ENCODE assay signal across 12 cellular contexts in the genomic region with DNA sequence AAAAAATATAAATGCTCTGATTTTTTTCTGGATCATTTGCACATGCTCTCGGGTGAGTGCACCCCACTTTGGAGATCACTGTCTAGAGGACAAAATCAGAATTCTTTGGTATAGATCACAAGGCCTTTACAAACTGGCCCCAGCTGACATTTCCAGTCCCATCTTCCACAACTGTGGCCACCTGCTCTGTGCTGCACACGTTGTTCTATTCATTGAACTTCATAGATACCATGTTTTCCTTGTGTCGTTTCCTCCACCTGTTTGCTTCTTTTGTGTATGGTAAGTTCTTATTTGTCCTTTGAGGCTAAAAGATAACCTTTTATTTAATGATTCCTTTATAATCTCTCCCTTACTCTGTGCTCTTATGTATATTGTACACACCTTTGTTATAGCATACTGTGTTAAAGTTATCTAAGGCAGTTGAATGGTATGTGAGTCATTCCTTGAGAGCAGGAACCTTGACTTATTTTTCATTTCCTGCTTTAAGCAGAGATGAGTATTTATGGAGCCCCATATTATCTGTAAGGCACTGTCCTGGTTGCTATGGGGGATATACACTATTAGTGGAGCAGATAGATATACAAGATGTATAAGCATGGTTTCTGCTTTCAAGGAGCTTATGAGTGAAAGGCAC. TPM values are rescaled to one million over a fixed set of nuclear protein-coding genes. Genes with fewer than 3 reads are reported as not detected.
DNase-seq lines count a peak whose midpoint lies in the region; ATAC-seq, FAIRE-seq and TF ChIP-seq lines count a peak whose summit lies in the region.
"Had no signal": no experiment of that assay in that cellular context is flagged by ENCODE, and none has a peak within 500 bp of the region (broad histone marks: within the 10 kb centered on the region; RNA-seq: fewer than 3 reads in every experiment).

No MANE protein-coding gene starts in this region.

- H3K36me3 ChIP-seq in mesendoderm (ENCODE audit: control insufficient read depth, insufficient read depth, low read length), result no peaks in the 10 kb centered on the region
- no peaks in the 10 kb centered on the region for H3K36me3 ChIP-seq in CD4-positive, alpha-beta memory T cell (ENCODE audit: insufficient read depth, low read length)
- H3K36me3 ChIP-seq: tibial artery had no signal

- no peaks in the 10 kb centered on the region for H3K9me3 ChIP-seq in CD4-positive, alpha-beta memory T cell (ENCODE audit: control insufficient read depth in 1 of 2, low read length in 2 of 2)
- H3K9me3 ChIP-seq: tibial artery had no signal

- H3K36me3 Mint-ChIP-seq in CD4-positive, alpha-beta memory T cell, result no peaks in the 10 kb centered on the region

- no peak overlapping the region for H2BK5ac ChIP-seq in mesendoderm (ENCODE audit: low read length)

- no peak for TF ChIP-seq CTCF in fibroblast of pulmonary artery (IDR thresholded peaks at IDR 0.05; ENCODE audit: low read length, missing control alignments)

- H4K8ac ChIP-seq in mesendoderm (ENCODE audit: low read depth, low read length), result no peak overlapping the region

- no peaks in the 10 kb centered on the region for H3K79me1 ChIP-seq in mesendoderm (ENCODE audit: low read length)

- no peaks in the 10 kb centered on the region for H3K4me1 ChIP-seq in mesendoderm (ENCODE audit: control insufficient read depth, low read depth, low read length)
- no peaks in the 10 kb centered on the region for H3K4me1 ChIP-seq in CD4-positive, alpha-beta memory T cell (ENCODE audit: insufficient read depth, low read length)
- H3K4me1 ChIP-seq: tibial artery had no signal

- H3K27ac Mint-ChIP-seq in CD4-positive, alpha-beta memory T cell, result no peak overlapping the region

- no peaks in the 10 kb centered on the region for H3K79me2 ChIP-seq in mesendoderm (ENCODE audit: control insufficient read depth, insufficient read depth, low read length)

- intact Hi-C loops in CD4-positive, alpha-beta memory T cell (cut with micrococcal nuclease), result no loop called here

- no CpG with 5 or more reads among the region's 3 CpGs for WGBS in mesendoderm (ENCODE audit: extremely low coverage, insufficient coverage, low lambda C conversion rate)

- no peak overlapping the region for H3K56ac ChIP-seq in mesendoderm (ENCODE audit: low read length)

- CTCF ChIA-PET in CD4-positive, alpha-beta memory T cell (lab: Charles Lee; ENCODE audit: partially characterized antibody), result interaction anchor here (1.9 to 3.4 kb wide), 2 partner anchors 10 to 11 kb away, joined by 7 to 15 read pairs; no protein-coding TSS in a partner anchor

- no peak overlapping the region for H3K23ac ChIP-seq in mesendoderm (ENCODE audit: low read length)

- no peak overlapping the region for H3K4ac ChIP-seq in mesendoderm (ENCODE audit: low read depth, low read length)

- H3K9me3 Mint-ChIP-seq in CD4-positive, alpha-beta memory T cell, result no peaks in the 10 kb centered on the region
- H3K9me3 Mint-ChIP-seq: central memory CD8-positive, alpha-beta T cell had no signal

- POLR2A ChIA-PET in CD4-positive, alpha-beta memory T cell (lab: Charles Lee; ENCODE audit: partially characterized antibody), result no interaction called here

- DNase-seq in GM12891 (ENCODE audit: insufficient read length, low spot score) (no peak), fibroblast of pulmonary artery (ENCODE audit: low read depth) (peak; percentile 34), mesendoderm (no peak)
- no peak for DNase-seq in CD4-positive, alpha-beta memory T cell
- no peak for DNase-seq in central memory CD4-positive, alpha-beta T cell
- DNase-seq: DMS 273 treated with DMSO at 0.1 percent for 48 hours, NCI-H446, tibial artery had no signal

- H2AK5ac ChIP-seq in mesendoderm (ENCODE audit: low read length), result no peak overlapping the region

- no peaks in the 10 kb centered on the region for H3K4me1 Mint-ChIP-seq in CD4-positive, alpha-beta memory T cell
- H3K4me1 Mint-ChIP-seq: central memory CD8-positive, alpha-beta T cell had no signal

- H3K4me2 ChIP-seq in mesendoderm (ENCODE audit: low read length), result no peak overlapping the region

- FAIRE-seq in GM12891 (lab: Jason Lieb, UNC), result peak; percentile 26

- TF ChIP-seq POLR2A in GM12891 (IDR thresholded peaks at IDR 0.05; ENCODE audit: low read depth, low read length), result no peak

- no peak overlapping the region for H3K9ac ChIP-seq in mesendoderm (ENCODE audit: low read length)

- H3K4me3 ChIP-seq in fibroblast of pulmonary artery (replicated peaks; ENCODE audit: low read depth, low read length), result no peak overlapping the region
- no peak overlapping the region for H3K4me3 ChIP-seq in mesendoderm (ENCODE audit: low read length)
- no peak overlapping the region for H3K4me3 ChIP-seq in CD4-positive, alpha-beta memory T cell (ENCODE audit: low read length in 2 of 2)
- H3K4me3 ChIP-seq: tibial artery had no signal

- H4K5ac ChIP-seq in mesendoderm (ENCODE audit: low read length), result no peak overlapping the region

- H2BK15ac ChIP-seq in mesendoderm (replicated peaks; ENCODE audit: low read depth), result no peak overlapping the region

- no peak overlapping the region for H2BK120ac ChIP-seq in mesendoderm (ENCODE audit: low read depth, low read length)

- no peak overlapping the region for H3K18ac ChIP-seq in mesendoderm (ENCODE audit: low read length)

- no peaks in the 10 kb centered on the region for H3K27me3 ChIP-seq in mesendoderm (ENCODE audit: insufficient read depth, low read length, poor library complexity)
- no peaks in the 10 kb centered on the region for H3K27me3 ChIP-seq in CD4-positive, alpha-beta memory T cell (ENCODE audit: insufficient read depth, low read length)

- H3K27me3 Mint-ChIP-seq in CD4-positive, alpha-beta memory T cell, result peaks cover 11 to 23% of the 10 kb centered on the region in 2 donors

- no peak overlapping the region for H3K27ac ChIP-seq in mesendoderm (ENCODE audit: low read depth, low read length)
- H3K27ac ChIP-seq in CD4-positive, alpha-beta memory T cell (ENCODE audit: low read depth, low read length), result no peak overlapping the region
- H3K27ac ChIP-seq: tibial artery had no signal

- ATAC-seq in GM21619 (IDR thresholded peaks at IDR 0.05; ENCODE audit: unreplicated experiment) (peak; percentile 88), HG03558 (IDR thresholded peaks at IDR 0.05; ENCODE audit: extremely low read depth, unreplicated experiment) (peak; percentile 58), GM21737 (IDR thresholded peaks at IDR 0.05; ENCODE audit: unreplicated experiment) (no peak)

- H3K4me3 Mint-ChIP-seq in CD4-positive, alpha-beta memory T cell, result no peak overlapping the region
- H3K4me3 Mint-ChIP-seq: central memory CD8-positive, alpha-beta T cell had no signal

TF ChIP-seq in GM12891, 5 proteins besides CTCF, POLR2A, EP300 and RAD21:
- TF ChIP-seq PAX5 (IDR thresholded peaks at IDR 0.05; ENCODE audit: insufficient read depth, low read length, severe bottlenecking), result no peak
- 0 out of 2 replicates have a peak, but pooled peaks have one; percentile 14 for TF ChIP-seq SPI1 (IDR thresholded peaks at IDR 0.05; ENCODE audit: low read depth, low read length)
- TF ChIP-seq POLR2AphosphoS5 (IDR thresholded peaks at IDR 0.05; ENCODE audit: low read depth, low read length), result no peak
- TF ChIP-seq POU2F2 (IDR thresholded peaks at IDR 0.05; ENCODE audit: low read depth, low read length), result no peak

RNA-seq across cellular contexts. Expression of a gene that starts 12.0 kb away (rescaled TPM):
- polyA plus RNA-seq in GM12891 (2012; ENCODE audit: low read depth, missing spikeins), result 1.9 TPM
- 3.8 TPM for polyA plus RNA-seq in mesendoderm (2013, experiment 1 of 2)
- polyA plus RNA-seq in mesendoderm (2013, experiment 2 of 2), result 4.4 TPM
- total RNA-seq in CD4-positive, alpha-beta memory T cell, result 10 to 100 TPM; 16.1 to 16.2 TPM
- 10 to 100 TPM; 11.8 to 12.1 TPM for polyA plus RNA-seq in CD4-positive, alpha-beta memory T cell

RNA-seq across cellular contexts. Expression of a gene that starts 30.2 kb away (rescaled TPM):
- polyA plus RNA-seq in GM12891 (2012; ENCODE audit: low read depth, missing spikeins), result 0.87 TPM
- polyA plus RNA-seq in mesendoderm (2013, experiment 1 of 2), result 1.5 TPM
- 1.4 TPM for polyA plus RNA-seq in mesendoderm (2013, experiment 2 of 2)
- total RNA-seq in CD4-positive, alpha-beta memory T cell, result under 1 TPM; 0.89 to 0.96 TPM
- polyA plus RNA-seq in CD4-positive, alpha-beta memory T cell, result under 1 TPM; 0.10 to 0.17 TPM
